In the genomic region with DNA sequence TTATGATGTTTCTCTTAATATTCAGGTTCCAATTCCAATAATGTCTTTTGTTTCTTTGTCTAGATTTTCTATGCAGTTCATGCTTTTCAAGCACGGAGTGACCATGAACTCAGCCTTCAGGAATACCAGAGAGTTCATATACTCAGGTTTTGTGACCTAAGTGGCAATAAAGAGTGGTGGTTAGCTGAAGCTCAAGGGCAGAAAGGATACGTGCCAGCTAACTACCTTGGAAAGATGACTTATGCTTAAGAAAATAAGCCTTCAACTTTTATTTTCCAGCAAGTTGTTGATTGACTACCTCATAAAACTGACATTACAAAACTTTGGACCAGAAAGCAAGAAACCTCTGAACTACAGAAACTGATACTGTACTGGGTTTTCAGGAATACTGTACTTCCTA, we compare ENCODE assay signal across 1 cellular context.
TF ChIP-seq lines count a peak whose summit lies in the region.

No MANE protein-coding gene starts in this region.

TF ChIP-seq in H1, 55 proteins besides CTCF, POLR2A, EP300 and RAD21:
- no peak for TF ChIP-seq RBBP5 (IDR thresholded peaks at IDR 0.05; ENCODE audit: borderline replicate concordance, low read depth, low read length)
- no peak for TF ChIP-seq NANOG (IDR thresholded peaks at IDR 0.05; ENCODE audit: insufficient read depth, low read depth, low read length, poor library complexity, severe bottlenecking)
- TF ChIP-seq CTBP2 (IDR thresholded peaks at IDR 0.05; ENCODE audit: borderline replicate concordance, insufficient read depth, insufficient read length, low read length), result no peak
- TF ChIP-seq, protein P1, sequence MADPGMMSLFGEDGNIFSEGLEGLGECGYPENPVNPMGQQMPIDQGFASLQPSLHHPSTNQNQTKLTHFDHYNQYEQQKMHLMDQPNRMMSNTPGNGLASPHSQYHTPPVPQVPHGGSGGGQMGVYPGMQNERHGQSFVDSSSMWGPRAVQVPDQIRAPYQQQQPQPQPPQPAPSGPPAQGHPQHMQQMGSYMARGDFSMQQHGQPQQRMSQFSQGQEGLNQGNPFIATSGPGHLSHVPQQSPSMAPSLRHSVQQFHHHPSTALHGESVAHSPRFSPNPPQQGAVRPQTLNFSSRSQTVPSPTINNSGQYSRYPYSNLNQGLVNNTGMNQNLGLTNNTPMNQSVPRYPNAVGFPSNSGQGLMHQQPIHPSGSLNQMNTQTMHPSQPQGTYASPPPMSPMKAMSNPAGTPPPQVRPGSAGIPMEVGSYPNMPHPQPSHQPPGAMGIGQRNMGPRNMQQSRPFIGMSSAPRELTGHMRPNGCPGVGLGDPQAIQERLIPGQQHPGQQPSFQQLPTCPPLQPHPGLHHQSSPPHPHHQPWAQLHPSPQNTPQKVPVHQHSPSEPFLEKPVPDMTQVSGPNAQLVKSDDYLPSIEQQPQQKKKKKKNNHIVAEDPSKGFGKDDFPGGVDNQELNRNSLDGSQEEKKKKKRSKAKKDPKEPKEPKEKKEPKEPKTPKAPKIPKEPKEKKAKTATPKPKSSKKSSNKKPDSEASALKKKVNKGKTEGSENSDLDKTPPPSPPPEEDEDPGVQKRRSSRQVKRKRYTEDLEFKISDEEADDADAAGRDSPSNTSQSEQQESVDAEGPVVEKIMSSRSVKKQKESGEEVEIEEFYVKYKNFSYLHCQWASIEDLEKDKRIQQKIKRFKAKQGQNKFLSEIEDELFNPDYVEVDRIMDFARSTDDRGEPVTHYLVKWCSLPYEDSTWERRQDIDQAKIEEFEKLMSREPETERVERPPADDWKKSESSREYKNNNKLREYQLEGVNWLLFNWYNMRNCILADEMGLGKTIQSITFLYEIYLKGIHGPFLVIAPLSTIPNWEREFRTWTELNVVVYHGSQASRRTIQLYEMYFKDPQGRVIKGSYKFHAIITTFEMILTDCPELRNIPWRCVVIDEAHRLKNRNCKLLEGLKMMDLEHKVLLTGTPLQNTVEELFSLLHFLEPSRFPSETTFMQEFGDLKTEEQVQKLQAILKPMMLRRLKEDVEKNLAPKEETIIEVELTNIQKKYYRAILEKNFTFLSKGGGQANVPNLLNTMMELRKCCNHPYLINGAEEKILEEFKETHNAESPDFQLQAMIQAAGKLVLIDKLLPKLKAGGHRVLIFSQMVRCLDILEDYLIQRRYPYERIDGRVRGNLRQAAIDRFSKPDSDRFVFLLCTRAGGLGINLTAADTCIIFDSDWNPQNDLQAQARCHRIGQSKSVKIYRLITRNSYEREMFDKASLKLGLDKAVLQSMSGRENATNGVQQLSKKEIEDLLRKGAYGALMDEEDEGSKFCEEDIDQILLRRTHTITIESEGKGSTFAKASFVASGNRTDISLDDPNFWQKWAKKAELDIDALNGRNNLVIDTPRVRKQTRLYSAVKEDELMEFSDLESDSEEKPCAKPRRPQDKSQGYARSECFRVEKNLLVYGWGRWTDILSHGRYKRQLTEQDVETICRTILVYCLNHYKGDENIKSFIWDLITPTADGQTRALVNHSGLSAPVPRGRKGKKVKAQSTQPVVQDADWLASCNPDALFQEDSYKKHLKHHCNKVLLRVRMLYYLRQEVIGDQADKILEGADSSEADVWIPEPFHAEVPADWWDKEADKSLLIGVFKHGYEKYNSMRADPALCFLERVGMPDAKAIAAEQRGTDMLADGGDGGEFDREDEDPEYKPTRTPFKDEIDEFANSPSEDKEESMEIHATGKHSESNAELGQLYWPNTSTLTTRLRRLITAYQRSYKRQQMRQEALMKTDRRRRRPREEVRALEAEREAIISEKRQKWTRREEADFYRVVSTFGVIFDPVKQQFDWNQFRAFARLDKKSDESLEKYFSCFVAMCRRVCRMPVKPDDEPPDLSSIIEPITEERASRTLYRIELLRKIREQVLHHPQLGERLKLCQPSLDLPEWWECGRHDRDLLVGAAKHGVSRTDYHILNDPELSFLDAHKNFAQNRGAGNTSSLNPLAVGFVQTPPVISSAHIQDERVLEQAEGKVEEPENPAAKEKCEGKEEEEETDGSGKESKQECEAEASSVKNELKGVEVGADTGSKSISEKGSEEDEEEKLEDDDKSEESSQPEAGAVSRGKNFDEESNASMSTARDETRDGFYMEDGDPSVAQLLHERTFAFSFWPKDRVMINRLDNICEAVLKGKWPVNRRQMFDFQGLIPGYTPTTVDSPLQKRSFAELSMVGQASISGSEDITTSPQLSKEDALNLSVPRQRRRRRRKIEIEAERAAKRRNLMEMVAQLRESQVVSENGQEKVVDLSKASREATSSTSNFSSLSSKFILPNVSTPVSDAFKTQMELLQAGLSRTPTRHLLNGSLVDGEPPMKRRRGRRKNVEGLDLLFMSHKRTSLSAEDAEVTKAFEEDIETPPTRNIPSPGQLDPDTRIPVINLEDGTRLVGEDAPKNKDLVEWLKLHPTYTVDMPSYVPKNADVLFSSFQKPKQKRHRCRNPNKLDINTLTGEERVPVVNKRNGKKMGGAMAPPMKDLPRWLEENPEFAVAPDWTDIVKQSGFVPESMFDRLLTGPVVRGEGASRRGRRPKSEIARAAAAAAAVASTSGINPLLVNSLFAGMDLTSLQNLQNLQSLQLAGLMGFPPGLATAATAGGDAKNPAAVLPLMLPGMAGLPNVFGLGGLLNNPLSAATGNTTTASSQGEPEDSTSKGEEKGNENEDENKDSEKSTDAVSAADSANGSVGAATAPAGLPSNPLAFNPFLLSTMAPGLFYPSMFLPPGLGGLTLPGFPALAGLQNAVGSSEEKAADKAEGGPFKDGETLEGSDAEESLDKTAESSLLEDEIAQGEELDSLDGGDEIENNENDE (IDR thresholded peaks at IDR 0.05; ENCODE audit: insufficient replicate concordance, low read length), result no peak
- no peak for TF ChIP-seq JUND (IDR thresholded peaks at IDR 0.05; ENCODE audit: low read length)
- no peak for TF ChIP-seq RFX5 (IDR thresholded peaks at IDR 0.05; ENCODE audit: borderline replicate concordance, low read depth, low read length)
- TF ChIP-seq CREB1 (IDR thresholded peaks at IDR 0.05), result no peak
- TF ChIP-seq CEBPB (IDR thresholded peaks at IDR 0.05; ENCODE audit: low read depth, low read length), result no peak
- no peak for TF ChIP-seq TAF7 (optimal IDR thresholded peaks at IDR 0.05; ENCODE audit: borderline replicate concordance, low read depth, low read length)
- TF ChIP-seq, protein P2, sequence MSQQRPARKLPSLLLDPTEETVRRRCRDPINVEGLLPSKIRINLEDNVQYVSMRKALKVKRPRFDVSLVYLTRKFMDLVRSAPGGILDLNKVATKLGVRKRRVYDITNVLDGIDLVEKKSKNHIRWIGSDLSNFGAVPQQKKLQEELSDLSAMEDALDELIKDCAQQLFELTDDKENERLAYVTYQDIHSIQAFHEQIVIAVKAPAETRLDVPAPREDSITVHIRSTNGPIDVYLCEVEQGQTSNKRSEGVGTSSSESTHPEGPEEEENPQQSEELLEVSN (IDR thresholded peaks at IDR 0.05), result no peak
- TF ChIP-seq HDAC6 (IDR thresholded peaks at IDR 0.05; ENCODE audit: low read depth, low read length), result no peak
- no peak for TF ChIP-seq CHD1 (IDR thresholded peaks at IDR 0.05; ENCODE audit: low read depth, low read length)
- no peak for TF ChIP-seq RNF2 (IDR thresholded peaks at IDR 0.05; ENCODE audit: borderline replicate concordance, low read depth, low read length, missing control alignments, poor library complexity, severe bottlenecking)
